In the genomic region with DNA sequence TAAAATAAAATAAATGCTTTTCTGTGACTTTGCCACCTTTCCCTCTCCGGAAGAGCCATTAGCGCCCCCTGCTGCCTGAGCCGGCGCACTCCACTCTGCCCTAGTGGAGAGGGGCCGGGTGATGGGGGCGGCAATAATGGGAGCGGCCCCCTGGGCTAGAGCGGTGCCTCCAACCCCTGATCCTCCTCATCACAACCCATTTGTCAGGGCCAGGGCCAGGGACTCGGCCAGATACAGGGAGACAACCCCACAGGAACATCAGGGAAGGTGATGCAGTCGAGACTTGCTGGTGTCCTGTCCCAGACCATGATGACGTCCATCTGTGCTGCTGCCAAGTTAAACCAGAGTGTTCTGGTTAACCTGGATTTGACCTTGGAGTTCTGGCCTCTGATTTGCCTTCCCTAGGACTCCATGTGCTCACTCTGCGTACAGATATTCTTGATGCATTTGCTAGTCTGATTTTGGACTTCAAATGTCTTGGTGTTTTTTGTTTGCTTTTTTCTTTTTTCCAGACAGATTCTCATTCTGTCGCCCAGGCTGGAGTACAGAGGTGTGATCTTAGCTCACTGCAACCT, we compare ENCODE assay signal across 9 cellular contexts. TPM values are rescaled to one million over a fixed set of nuclear protein-coding genes. Genes with fewer than 3 reads are reported as not detected.
DNase-seq lines count a peak whose midpoint lies in the region; ATAC-seq, FAIRE-seq and TF ChIP-seq lines count a peak whose summit lies in the region.
"Had no signal": no experiment of that assay in that cellular context is flagged by ENCODE, and none has a peak within 500 bp of the region (broad histone marks: within the 10 kb centered on the region; RNA-seq: fewer than 3 reads in every experiment).

No MANE protein-coding gene starts in this region.

- no peaks in the 10 kb centered on the region for H3K9me3 ChIP-seq in RWPE2 (ENCODE audit: severe bottlenecking)
- H3K9me3 ChIP-seq: uterus had no signal

- H3K36me3 ChIP-seq in RWPE2 (ENCODE audit: low read depth) = no peaks in the 10 kb centered on the region
- H3K36me3 ChIP-seq: uterus had no signal

- ATAC-seq in RWPE2 (ENCODE audit: low read depth) (peak; percentile 59), HG02798 (IDR thresholded peaks at IDR 0.05; ENCODE audit: poor library complexity, unreplicated experiment) (no peak)

- no peaks in the 10 kb centered on the region for H3K4me1 ChIP-seq in RWPE2 (ENCODE audit: insufficient read depth, poor library complexity, severe bottlenecking)
- H3K4me1 ChIP-seq: uterus had no signal

- H3K4me3 ChIP-seq in AG09309 (ENCODE audit: control insufficient read depth, low read depth, low read length) = no peak overlapping the region
- no peak overlapping the region for H3K4me3 ChIP-seq in RWPE2 (ENCODE audit: severe bottlenecking)
- H3K4me3 ChIP-seq: uterus had no signal

- no peaks in the 10 kb centered on the region for H3K27me3 ChIP-seq in RWPE2 (ENCODE audit: insufficient read depth, poor library complexity, severe bottlenecking)
- H3K27me3 ChIP-seq: uterus had no signal

- DNase-seq in AG09309 (ENCODE audit: low read depth) (no peak), GM19239 (ENCODE audit: insufficient read length, low spot score) (peak; percentile 28), RWPE2 (ENCODE audit: low spot score) (no peak), cerebellar cortex (ENCODE audit: low spot score) (peak; percentile 42), lung microvascular endothelial cell (ENCODE audit: low read depth in 2 of 2) (peak; percentile 45 to 79), superior temporal gyrus (ENCODE audit: extremely low spot score) (no peak), NCI-H1436 treated with DMSO at 0.1 percent for 48 hours (lab: John Stamatoyannopoulos, UW) (no peak)

- TF ChIP-seq CTCF in AG09309 (IDR thresholded peaks at IDR 0.05; ENCODE audit: control insufficient read depth, insufficient read depth, low read depth, low read length, missing control alignments) = peak; percentile 61
- peak; percentile 66 for TF ChIP-seq CTCF in RWPE2 (IDR thresholded peaks at IDR 0.05; ENCODE audit: poor library complexity, severe bottlenecking)

- H3K27ac ChIP-seq in RWPE2 (ENCODE audit: poor library complexity, severe bottlenecking) = no peak overlapping the region
- H3K27ac ChIP-seq: uterus had no signal

- FAIRE-seq in GM19239 (lab: Jason Lieb, UNC) = no peak

RNA-seq across cellular contexts. Expression of a gene that starts 46.1 kb away (rescaled TPM):
- 18.3 and 31.3 TPM in 2 replicates for total RNA-seq in lung microvascular endothelial cell

Comparison
In these comparisons a context has a peak if more than half of its experiments do, and no peak if none do; other contexts are left out.
1. DNase-seq: peak in GM19239 (single experiment), cerebellar cortex (single experiment) and lung microvascular endothelial cell (2 of 2); none in AG09309 (single experiment), RWPE2 (single experiment), superior temporal gyrus (single experiment) and NCI-H1436 treated with DMSO at 0.1 percent for 48 hours (single experiment).